In the genomic region with DNA sequence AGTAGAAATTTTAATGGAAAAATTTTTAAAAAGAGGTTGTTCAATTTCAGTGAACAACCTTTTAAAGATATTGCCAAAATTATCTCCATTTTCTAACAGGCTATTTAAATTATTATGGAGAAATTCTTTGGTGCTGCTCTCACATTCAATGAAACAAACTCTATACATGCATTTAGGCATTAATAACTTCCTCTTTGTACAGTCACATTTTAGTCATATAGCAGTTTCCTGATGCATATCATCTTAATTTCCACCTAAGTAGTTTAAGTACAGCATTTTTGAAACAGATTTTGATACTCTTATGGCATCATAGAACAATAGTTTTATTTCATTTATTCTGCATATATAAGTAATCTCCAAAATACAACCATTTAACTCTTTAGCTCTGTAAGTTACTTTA, we compare ENCODE assay signal across 18 cellular contexts.
DNase-seq lines count a peak whose midpoint lies in the region; ATAC-seq, FAIRE-seq and TF ChIP-seq lines count a peak whose summit lies in the region.
"Had no signal": no experiment of that assay in that cellular context is flagged by ENCODE, and none has a peak within 500 bp of the region (broad histone marks: within the 10 kb centered on the region; RNA-seq: fewer than 3 reads in every experiment).

No MANE protein-coding gene starts in this region.

- no peak for TF ChIP-seq POLR2A in endothelial cell of umbilical vein (IDR thresholded peaks at IDR 0.05; ENCODE audit: low read depth, low read length)

- POLR2A ChIA-PET in SK-N-SH (lab: Yijun Ruan, JAX) (no interaction called here), endothelial cell of umbilical vein (lab: Charles Lee) (no interaction called here)

- H3K4me1 Mint-ChIP-seq in effector memory CD8-positive, alpha-beta T cell (ENCODE audit: low read depth in 2 of 2), result no peaks in the 10 kb centered on the region
- H3K4me1 Mint-ChIP-seq in activated naive CD4-positive, alpha-beta T cell treated with anti-CD3 and anti-CD28 coated beads for 36 hours (ENCODE audit: low read depth), result no peaks in the 10 kb centered on the region
- H3K4me1 Mint-ChIP-seq: CD4-positive, CD25-positive, alpha-beta regulatory T cell; GM23338 had no signal

- dilution Hi-C loops in endothelial cell of umbilical vein (cut with MboI; ENCODE audit: extremely low pct_ligation_motif_present, low sequenced_read_pairs), result no loop called here

- ATAC-seq in SK-N-SH treated with all-trans-retinoic acid at 6 μM for 48 hours (no peak), RWPE2 (ENCODE audit: low read depth) (peak; percentile 53; the same call in 1 of the 3 replicates)
- no peak for ATAC-seq in effector memory CD8-positive, alpha-beta T cell (replicated peaks)
- ATAC-seq: GM23338 had no signal

- 0 out of 2 replicates have a peak overlapping the region, but pooled peaks have one; percentile 13 for H3K4me2 ChIP-seq in SK-N-SH
- peak overlapping the region; percentile 70 for H3K4me2 ChIP-seq in endothelial cell of umbilical vein (ENCODE audit: insufficient read depth, low read length)
- H3K4me2 ChIP-seq: BLaER1, GM23338 had no signal

- TF ChIP-seq RAD21 in SK-N-SH (IDR thresholded peaks at IDR 0.05; ENCODE audit: low read length), result no peak

- H3K36me3 ChIP-seq in SK-N-SH (replicated peaks in 1 of 2; ENCODE audit: control insufficient read depth in 1 of 2, insufficient read depth in 2 of 2, low read length in 1 of 2), result no peaks in the 10 kb centered on the region
- H3K36me3 ChIP-seq in RWPE2 (ENCODE audit: low read depth), result no peaks in the 10 kb centered on the region
- H3K36me3 ChIP-seq in endothelial cell of umbilical vein (ENCODE audit: control insufficient read depth in 2 of 2, extremely low read depth in 1 of 2, insufficient read depth in 2 of 2, low read length in 2 of 2), result no peaks in the 10 kb centered on the region
- H3K36me3 ChIP-seq: BLaER1 had no signal

- H3K9me1 ChIP-seq in endothelial cell of umbilical vein (replicated peaks; ENCODE audit: control insufficient read depth, extremely low read depth, insufficient read depth, low read length), result no peaks in the 10 kb centered on the region

- BruUV-seq in endothelial cell of umbilical vein (replicated peaks; lab: Mats Ljungman, UMichigan), result no TSS peak

- H3K9me3 ChIP-seq in SK-N-SH, result no peaks in the 10 kb centered on the region
- H3K9me3 ChIP-seq in RWPE2 (ENCODE audit: severe bottlenecking), result peaks cover 1% of the 10 kb centered on the region
- no peaks in the 10 kb centered on the region for H3K9me3 ChIP-seq in endothelial cell of umbilical vein (replicated peaks; ENCODE audit: control insufficient read depth, insufficient read depth, low read length)
- H3K9me3 ChIP-seq: BLaER1 had no signal

- no peak for TF ChIP-seq EP300 in SK-N-SH (IDR thresholded peaks at IDR 0.05; ENCODE audit: borderline replicate concordance in 1 of 2, low read depth in 1 of 2, low read length in 1 of 2)

- H4K20me1 ChIP-seq in SK-N-SH (ENCODE audit: insufficient read depth) (no peaks in the 10 kb centered on the region), endothelial cell of umbilical vein (replicated peaks; ENCODE audit: control insufficient read depth, extremely low read depth, insufficient read depth, low read length) (no peaks in the 10 kb centered on the region)
- H4K20me1 ChIP-seq: BLaER1 had no signal

- no peak for DNase-seq in SK-N-SH
- no peak for DNase-seq in RWPE2 (ENCODE audit: low spot score)
- peak; percentile 23 for DNase-seq in endothelial cell of umbilical vein (ENCODE audit: low read depth, low spot score)
- no peak for DNase-seq in MV-4-11 (lab: John Stamatoyannopoulos, UW)
- no peak for DNase-seq in effector memory CD8-positive, alpha-beta T cell
- DNase-seq in activated naive CD4-positive, alpha-beta T cell treated with anti-CD3 and anti-CD28 coated beads for 36 hours, result no peak
- DNase-seq: 8988T; AML-193; CD4-positive, CD25-positive, alpha-beta regulatory T cell; DMS53; GF-D8; H7; IMR-90 had no signal

- H3K36me3 Mint-ChIP-seq in effector memory CD8-positive, alpha-beta T cell (ENCODE audit: insufficient read depth), result no peaks in the 10 kb centered on the region
- H3K36me3 Mint-ChIP-seq in activated naive CD4-positive, alpha-beta T cell treated with anti-CD3 and anti-CD28 coated beads for 36 hours (ENCODE audit: low read depth), result no peaks in the 10 kb centered on the region
- H3K36me3 Mint-ChIP-seq: CD4-positive, CD25-positive, alpha-beta regulatory T cell had no signal

- no peaks in the 10 kb centered on the region for H3K27me3 ChIP-seq in SK-N-SH (ENCODE audit: insufficient read depth)
- H3K27me3 ChIP-seq in RWPE2 (ENCODE audit: insufficient read depth, poor library complexity, severe bottlenecking), result no peaks in the 10 kb centered on the region
- no peaks in the 10 kb centered on the region for H3K27me3 ChIP-seq in endothelial cell of umbilical vein (ENCODE audit: control insufficient read depth in 2 of 2, insufficient read depth in 2 of 2, low read length in 2 of 2)
- H3K27me3 ChIP-seq: BLaER1 had no signal

- no peak overlapping the region for H3K4me3 Mint-ChIP-seq in effector memory CD8-positive, alpha-beta T cell
- H3K4me3 Mint-ChIP-seq in activated naive CD4-positive, alpha-beta T cell treated with anti-CD3 and anti-CD28 coated beads for 36 hours, result no peak overlapping the region
- H3K4me3 Mint-ChIP-seq: CD4-positive, CD25-positive, alpha-beta regulatory T cell; GM23338 had no signal

- H3K9ac ChIP-seq in SK-N-SH (no peak overlapping the region), endothelial cell of umbilical vein (replicated peaks; ENCODE audit: extremely low read depth, insufficient read depth, low read length) (no peak overlapping the region)
- H3K9ac ChIP-seq: BLaER1 had no signal

- H3K27ac ChIP-seq in SK-N-SH (ENCODE audit: low read depth in 2 of 2, low read length in 1 of 2), result no peak overlapping the region
- H3K27ac ChIP-seq in RWPE2 (ENCODE audit: poor library complexity, severe bottlenecking), result no peak overlapping the region
- no peak overlapping the region for H3K27ac ChIP-seq in endothelial cell of umbilical vein (ENCODE audit: insufficient read depth, low read depth, low read length)
- H3K27ac ChIP-seq: BLaER1, HL-60 had no signal

- CTCF ChIA-PET in SK-N-SH (lab: Yijun Ruan, JAX) (no interaction called here), endothelial cell of umbilical vein (lab: Charles Lee) (interaction anchor here (0.9 to 1.1 kb wide), 2 partner anchors 13 kb away, joined by 3 read pairs; no protein-coding TSS in a partner anchor)
- CTCF ChIA-PET in activated naive CD4-positive, alpha-beta T cell treated with anti-CD3 and anti-CD28 coated beads for 36 hours (lab: Charles Lee), result no interaction called here

- H3K79me2 ChIP-seq in SK-N-SH (ENCODE audit: insufficient read depth) (no peaks in the 10 kb centered on the region), endothelial cell of umbilical vein (ENCODE audit: control insufficient read depth, insufficient read depth, low read length) (no peaks in the 10 kb centered on the region)

- H3K4me3 ChIP-seq in SK-N-SH (ENCODE audit: low read depth in 2 of 2, low read length in 1 of 2) (no peak overlapping the region), RWPE2 (ENCODE audit: severe bottlenecking) (no peak overlapping the region), endothelial cell of umbilical vein (replicated peaks in 1 of 3; ENCODE audit: insufficient read depth in 1 of 3, low read depth in 1 of 3, low read length in 3 of 3) (no peak overlapping the region)
- H3K4me3 ChIP-seq: BLaER1, GM23338 had no signal

- intact Hi-C loops in endothelial cell of umbilical vein (cut with micrococcal nuclease), result no loop called here
- intact Hi-C loops in activated naive CD4-positive, alpha-beta T cell treated with anti-CD3 and anti-CD28 coated beads for 36 hours (cut with micrococcal nuclease), result no loop called here

- H3K27ac Mint-ChIP-seq in effector memory CD8-positive, alpha-beta T cell, result no peak overlapping the region
- no peak overlapping the region for H3K27ac Mint-ChIP-seq in activated naive CD4-positive, alpha-beta T cell treated with anti-CD3 and anti-CD28 coated beads for 36 hours
- H3K27ac Mint-ChIP-seq: CD4-positive, CD25-positive, alpha-beta regulatory T cell; GM23338 had no signal

- FAIRE-seq in endothelial cell of umbilical vein (lab: Jason Lieb, UNC), result no peak
- FAIRE-seq: GM18507 had no signal

- H2AFZ ChIP-seq in SK-N-SH (ENCODE audit: low read depth) (peak overlapping the region; percentile 23; the same call in 1 of the 2 replicates), endothelial cell of umbilical vein (ENCODE audit: low read depth, low read length) (no peak overlapping the region)
- H2AFZ ChIP-seq: GM23338 had no signal

- H3F3A ChIP-seq in SK-N-SH (replicated peaks; ENCODE audit: insufficient read depth), result peaks cover 11% of the 10 kb centered on the region

- H3K9me3 Mint-ChIP-seq in effector memory CD8-positive, alpha-beta T cell, result peaks cover 5 to 6% of the 10 kb centered on the region in 2 donors
- H3K9me3 Mint-ChIP-seq in activated naive CD4-positive, alpha-beta T cell treated with anti-CD3 and anti-CD28 coated beads for 36 hours, result peaks cover 2% of the 10 kb centered on the region
- H3K9me3 Mint-ChIP-seq: GM23338 had no signal

- H3K27me3 Mint-ChIP-seq in effector memory CD8-positive, alpha-beta T cell, result no peaks in the 10 kb centered on the region
- no peaks in the 10 kb centered on the region for H3K27me3 Mint-ChIP-seq in activated naive CD4-positive, alpha-beta T cell treated with anti-CD3 and anti-CD28 coated beads for 36 hours (ENCODE audit: low read depth)
- H3K27me3 Mint-ChIP-seq: CD4-positive, CD25-positive, alpha-beta regulatory T cell had no signal

- H3K4me1 ChIP-seq in SK-N-SH (ENCODE audit: control insufficient read depth in 1 of 2, insufficient read depth in 2 of 2, low read depth in 1 of 2, low read length in 1 of 2), result peaks cover 3 to 7% of the 10 kb centered on the region in 2 experiments; a peak in 2 of 4 replicates
- H3K4me1 ChIP-seq in RWPE2 (ENCODE audit: insufficient read depth, poor library complexity, severe bottlenecking), result peaks cover 12% of the 10 kb centered on the region
- H3K4me1 ChIP-seq in endothelial cell of umbilical vein (ENCODE audit: control insufficient read depth, extremely low read depth, insufficient read depth, low read length), result peaks cover 9% of the 10 kb centered on the region
- H3K4me1 ChIP-seq: BLaER1 had no signal

- no peaks in the 10 kb centered on the region for H3K9me2 ChIP-seq in SK-N-SH

- no peak for TF ChIP-seq CTCF in SK-N-SH (IDR thresholded peaks at IDR 0.05)
- TF ChIP-seq CTCF in RWPE2 (IDR thresholded peaks at IDR 0.05; ENCODE audit: poor library complexity, severe bottlenecking), result no peak
- TF ChIP-seq CTCF in endothelial cell of umbilical vein (IDR thresholded peaks at IDR 0.05; ENCODE audit: extremely low read depth in 1 of 2, insufficient read depth in 1 of 2, low read depth in 1 of 2, low read length in 2 of 2), result no peak

TF ChIP-seq in endothelial cell of umbilical vein, 7 proteins besides CTCF, POLR2A, EP300 and RAD21:
- peak; percentile 21 for TF ChIP-seq JUN (IDR thresholded peaks at IDR 0.05; ENCODE audit: borderline replicate concordance, insufficient read depth, insufficient read length, low read depth)
- TF ChIP-seq FOS (IDR thresholded peaks at IDR 0.05; ENCODE audit: borderline replicate concordance, insufficient read depth, low read length), result peak; percentile 64
- no peak for TF ChIP-seq POLR2AphosphoS5 (IDR thresholded peaks at IDR 0.05; ENCODE audit: insufficient read depth, low read depth, low read length)
- peak; percentile 76 for TF ChIP-seq GATA2 (IDR thresholded peaks at IDR 0.05; ENCODE audit: insufficient read depth, insufficient read length, low read depth, low read length)
